13 cellular contexts compared by ENCODE assay signal in the genomic region with DNA sequence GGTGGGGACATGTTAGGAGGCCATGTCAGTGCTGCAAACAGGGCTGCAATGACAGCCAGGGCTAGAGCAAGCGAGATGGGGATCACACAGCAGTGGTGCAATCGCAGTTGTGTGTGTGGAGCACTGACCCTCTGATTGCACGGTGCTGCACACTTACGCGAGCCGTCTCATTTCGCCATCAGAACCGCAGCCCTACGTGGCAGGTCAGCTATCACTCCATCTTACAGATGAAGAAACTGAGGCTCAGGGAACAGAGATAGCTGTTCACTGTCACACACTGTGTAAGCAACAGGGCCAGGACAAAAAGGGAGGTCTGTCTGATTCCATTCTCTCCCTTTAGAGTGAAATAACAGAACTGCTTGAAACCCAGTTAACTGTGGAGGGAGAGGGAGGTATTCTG.
"Had no signal": no experiment of that assay in that cellular context is flagged by ENCODE, and none has a peak within 500 bp of the region (broad histone marks: within the 10 kb centered on the region; RNA-seq: fewer than 3 reads in every experiment).

No MANE protein-coding gene starts in this region.

- H3K9ac ChIP-seq: parathyroid adenoma had no signal

- H3K27me3 ChIP-seq: vagina had no signal

- H3K79me2 ChIP-seq: parathyroid adenoma had no signal

- H3K4me3 ChIP-seq: heart right ventricle, vagina had no signal

- H2AFZ ChIP-seq: parathyroid adenoma had no signal

- FAIRE-seq: frontal cortex, islet of Langerhans had no signal

- DNase-seq: activated CD4-positive, alpha-beta T cell treated with anti-CD3 and anti-CD28 coated beads for 1 hour; activated CD8-positive, alpha-beta memory T cell treated with anti-CD3 and anti-CD28 coated beads, Interleukin-2, amount 50 U/mL, for 4 hours; activated CD8-positive, alpha-beta T cell treated with anti-CD3 and anti-CD28 coated beads for 36 hours; activated gamma-delta T cell treated with Interleukin-2 at 50 U/mL for 16 hours; activated naive CD8-positive, alpha-beta T cell treated with anti-CD3 and anti-CD28 coated beads for 36 hours; activated T-cell treated with anti-CD3 and anti-CD28 coated beads, Interleukin-2, amount 50 U/mL, for 72 hours; anterior cingulate cortex; heart right ventricle had no signal

- H3K4me1 ChIP-seq: parathyroid adenoma had no signal

- H3K36me3 ChIP-seq: heart right ventricle, vagina had no signal

- ATAC-seq: activated CD8-positive, alpha-beta T cell treated with anti-CD3 and anti-CD28 coated beads for 36 hours; activated T-cell treated with anti-CD3 and anti-CD28 coated beads, Interleukin-2, amount 50 U/mL, for 72 hours; heart right ventricle; left lobe of liver had no signal

- H3K9me3 ChIP-seq: heart right ventricle, vagina had no signal

- H3K27ac ChIP-seq: parathyroid adenoma, vagina had no signal
